ENCODE assay signal across 8 cellular contexts in the genomic region with DNA sequence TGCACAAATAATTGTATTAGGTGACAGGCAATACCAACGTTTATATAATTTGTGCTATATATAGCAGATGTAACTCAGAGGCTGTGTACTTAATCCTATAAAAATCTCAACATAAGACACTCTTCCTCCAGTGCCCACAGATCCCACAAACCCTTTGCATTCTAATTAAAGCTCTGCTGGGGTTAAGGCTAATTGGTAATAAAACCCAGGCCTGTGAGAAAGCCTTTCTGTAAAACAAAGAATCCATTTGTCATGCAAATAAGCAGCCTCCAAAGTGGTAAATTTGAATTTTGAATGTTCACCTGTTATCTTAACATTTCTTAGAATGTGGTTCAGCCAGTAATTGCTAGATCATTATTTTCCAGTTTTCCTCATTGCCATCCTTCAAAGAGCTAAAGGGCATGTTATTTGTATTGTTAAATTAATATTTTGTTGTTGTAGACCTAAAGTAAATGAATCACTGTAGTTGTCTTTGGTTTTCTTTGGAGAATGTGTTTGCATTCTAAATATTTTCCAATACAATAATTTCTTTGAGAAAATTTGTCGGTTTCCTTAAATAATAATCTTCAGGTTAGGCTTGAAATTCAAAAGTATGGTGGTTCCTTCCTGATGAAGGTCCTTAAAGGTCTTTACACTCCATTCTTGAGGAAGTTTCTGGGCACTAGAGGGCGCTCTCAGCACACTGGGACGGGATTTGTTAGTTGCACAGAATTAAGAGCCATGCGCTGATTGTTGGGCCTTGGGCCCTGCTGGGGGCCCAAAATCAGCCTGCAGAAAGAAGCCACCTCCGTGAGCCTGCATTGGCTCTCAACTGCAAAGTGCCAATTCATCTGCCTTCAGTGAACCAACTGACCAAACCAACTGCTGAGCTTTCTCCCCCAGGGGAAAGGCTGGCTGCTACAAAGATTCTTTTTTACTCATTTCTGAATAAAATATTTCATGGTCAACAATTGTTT. TPM values are rescaled to one million over a fixed set of nuclear protein-coding genes. Genes with fewer than 3 reads are reported as not detected.
A peak's percentile ranks its signal among the peaks of the same experiment; 100 is the strongest.
DNase-seq lines count a peak whose midpoint lies in the region; ATAC-seq and TF ChIP-seq lines count a peak whose summit lies in the region.

No MANE protein-coding gene starts in this region.

- H3K27ac ChIP-seq in GM23248 (peak overlapping the region; percentile 86; the same call in 1 of the 2 replicates), SK-N-MC (peak overlapping the region; percentile 87), parathyroid adenoma (no peak overlapping the region), tibial nerve (peak overlapping the region; percentile 81 to 94 (median 85))

- no peaks in the 10 kb centered on the region for H3K9me2 ChIP-seq in GM23248 (ENCODE audit: insufficient read depth)

- H3K27me3 Mint-ChIP-seq in activated naive CD4-positive, alpha-beta T cell treated with anti-CD3 and anti-CD28 coated beads, Interleukin-2, amount 10 ng/mL, durations not matched to agents 7 days and 5 days = no peaks in the 10 kb centered on the region

- peak; percentile 89 for DNase-seq in COLO668 (lab: John Stamatoyannopoulos, UW; ENCODE audit: unreplicated experiment)
- DNase-seq in GM23248 = peak; percentile 84
- peak; percentile 73 for DNase-seq in NCI-H1105 (lab: John Stamatoyannopoulos, UW)
- peak; percentile 95 for DNase-seq in SK-N-MC (ENCODE audit: low read depth, low spot score)
- DNase-seq in activated naive CD4-positive, alpha-beta T cell treated with anti-CD3 and anti-CD28 coated beads, Interleukin-2, amount 10 ng/mL, durations not matched to agents 7 days and 5 days = peak; percentile 94
- peak; percentile 92 for DNase-seq in Right ventricle myocardium superior
- peak; percentile 94 to 100 for DNase-seq in tibial nerve (ENCODE audit: low spot score in 2 of 2)

- TF ChIP-seq POLR2A in tibial nerve (IDR thresholded peaks at IDR 0.05) = no peak

- intact Hi-C loops in Right ventricle myocardium superior (cut with DNase I) = loop anchor here (5.0 kb wide), 2 partner anchors 46 to 391 kb away; partner anchors contain the start of genes CENPL, DARS2 and PRDX6

- no peaks in the 10 kb centered on the region for H4K20me1 ChIP-seq in GM23248 (ENCODE audit: insufficient read depth)

- peaks cover 22% of the 10 kb centered on the region for H3F3A ChIP-seq in GM23248 (ENCODE audit: insufficient read depth)

- H3K9me3 ChIP-seq in GM23248 (ENCODE audit: low read depth) (no peaks in the 10 kb centered on the region), SK-N-MC (ENCODE audit: low read depth, low read length) (no peaks in the 10 kb centered on the region), parathyroid adenoma (ENCODE audit: control insufficient read depth, low read length) (no peaks in the 10 kb centered on the region), tibial nerve (no peaks in the 10 kb centered on the region)

- in situ Hi-C loops in GM23248 (cut with MboI) = loop anchor here (10.0 kb wide), 1 partner anchor 686 kb away; no protein-coding TSS in a partner anchor

- peaks cover 25% of the 10 kb centered on the region for H3K4me1 Mint-ChIP-seq in activated naive CD4-positive, alpha-beta T cell treated with anti-CD3 and anti-CD28 coated beads, Interleukin-2, amount 10 ng/mL, durations not matched to agents 7 days and 5 days

- peak; percentile 76 for TF ChIP-seq CTCF in parathyroid adenoma (IDR thresholded peaks at IDR 0.05)
- peak; percentile 77 to 86 (median 83) for TF ChIP-seq CTCF in tibial nerve (IDR thresholded peaks at IDR 0.05)

- H3K27me3 ChIP-seq in GM23248 (replicated peaks; ENCODE audit: insufficient read depth) (no peaks in the 10 kb centered on the region), parathyroid adenoma (ENCODE audit: control insufficient read depth, insufficient read depth, low read length) (no peaks in the 10 kb centered on the region), tibial nerve (no peaks in the 10 kb centered on the region)

- H3K4me1 ChIP-seq in GM23248 (ENCODE audit: insufficient read depth) = peaks cover 21% of the 10 kb centered on the region
- H3K4me1 ChIP-seq in parathyroid adenoma = no peaks in the 10 kb centered on the region
- peaks cover 0 to 30% (median 15%) of the 10 kb centered on the region in 4 donors for H3K4me1 ChIP-seq in tibial nerve

- peak overlapping the region; percentile 70; the same call in 1 of the 2 replicates for H3K4me3 ChIP-seq in GM23248
- peak overlapping the region; percentile 70 for H3K4me3 ChIP-seq in SK-N-MC
- no peak overlapping the region for H3K4me3 ChIP-seq in parathyroid adenoma (ENCODE audit: low read depth, low read length)
- no peak overlapping the region for H3K4me3 ChIP-seq in tibial nerve

- H3K36me3 Mint-ChIP-seq in activated naive CD4-positive, alpha-beta T cell treated with anti-CD3 and anti-CD28 coated beads, Interleukin-2, amount 10 ng/mL, durations not matched to agents 7 days and 5 days = no peaks in the 10 kb centered on the region

- H3K36me3 ChIP-seq in GM23248 (ENCODE audit: low read depth) = no peaks in the 10 kb centered on the region
- no peaks in the 10 kb centered on the region for H3K36me3 ChIP-seq in SK-N-MC (ENCODE audit: insufficient read depth, low read length)
- no peaks in the 10 kb centered on the region for H3K36me3 ChIP-seq in parathyroid adenoma (ENCODE audit: control insufficient read depth, insufficient read depth, low read length)
- no peaks in the 10 kb centered on the region for H3K36me3 ChIP-seq in tibial nerve

- no peak overlapping the region for H3K4me3 Mint-ChIP-seq in activated naive CD4-positive, alpha-beta T cell treated with anti-CD3 and anti-CD28 coated beads, Interleukin-2, amount 10 ng/mL, durations not matched to agents 7 days and 5 days

- CTCF ChIA-PET in activated naive CD4-positive, alpha-beta T cell treated with anti-CD3 and anti-CD28 coated beads, Interleukin-2, amount 10 ng/mL, durations not matched to agents 7 days and 5 days (lab: Charles Lee) = interaction anchor here (0.9 to 5.0 kb wide), 13 partner anchors 10 to 832 kb away, joined by 3 to 55 read pairs (median 4); partner anchors contain the start of genes CENPL, DARS2, GAS5 and PRDX6

- H3K79me2 ChIP-seq in GM23248 (ENCODE audit: insufficient read depth) (no peaks in the 10 kb centered on the region), parathyroid adenoma (no peaks in the 10 kb centered on the region)

- TF ChIP-seq EP300 in tibial nerve (IDR thresholded peaks at IDR 0.05) = peak in 1 of 2 donors; percentile 52

- no peaks in the 10 kb centered on the region for H3K9me3 Mint-ChIP-seq in activated naive CD4-positive, alpha-beta T cell treated with anti-CD3 and anti-CD28 coated beads, Interleukin-2, amount 10 ng/mL, durations not matched to agents 7 days and 5 days

- peak overlapping the region; percentile 71 for H3K9ac ChIP-seq in GM23248
- peak overlapping the region; percentile 44 for H3K9ac ChIP-seq in SK-N-MC (ENCODE audit: insufficient read length)
- H3K9ac ChIP-seq in parathyroid adenoma = no peak overlapping the region

- H3K27ac Mint-ChIP-seq in activated naive CD4-positive, alpha-beta T cell treated with anti-CD3 and anti-CD28 coated beads, Interleukin-2, amount 10 ng/mL, durations not matched to agents 7 days and 5 days = no peak overlapping the region

- peak; percentile 88 for ATAC-seq in Right ventricle myocardium superior (ENCODE audit: poor library complexity)

- H3K4me2 ChIP-seq in GM23248 (ENCODE audit: unreplicated experiment) (peak overlapping the region; percentile 93), parathyroid adenoma (ENCODE audit: low read length) (no peak overlapping the region)

- H2AFZ ChIP-seq in GM23248 (peak overlapping the region; percentile 85), parathyroid adenoma (peak overlapping the region; percentile 46)

- WGBS in GM23248 (ENCODE audit: low coverage in 1 of 2, low lambda C conversion rate in 2 of 2, missing lambda C conversion rate in 2 of 2), 2 experiments = 3 to 4% methylated on average over 6 of the region's 6 CpGs
- 3% methylated on average over 6 of the region's 6 CpGs for WGBS in tibial nerve, 2 donors

RNA-seq across cellular contexts. Expression of gene PRDX6, which starts 46.1 kb away (rescaled TPM):
- 324 and 336 TPM in 2 replicates for total RNA-seq in GM23248 (2014; rRNA removed; shearing (Covaris generic))
- 434 and 438 TPM in 2 replicates for polyA plus RNA-seq in GM23248 (2016; fragmentation: Nextera tagmentation; extraction: Ambion mirVana)
- total RNA-seq in Right ventricle myocardium superior (539 TPM), tibial nerve (100 to 1,000 TPM; 285 to 478 (median 439) TPM)

Comparison
In these comparisons a context has a peak if more than half of its experiments do, and no peak if none do; other contexts are left out.
1. H3K4me3 ChIP-seq: peak in GM23248 (single experiment) and SK-N-MC (single experiment); none in parathyroid adenoma (single experiment) and tibial nerve (0 of 4).
2. Peak in every context shown above with its lines, with median percentiles within 50 percentile points of each other: DNase-seq.